Comparison of ENCODE assay signal across 15 cellular contexts in the genomic region with DNA sequence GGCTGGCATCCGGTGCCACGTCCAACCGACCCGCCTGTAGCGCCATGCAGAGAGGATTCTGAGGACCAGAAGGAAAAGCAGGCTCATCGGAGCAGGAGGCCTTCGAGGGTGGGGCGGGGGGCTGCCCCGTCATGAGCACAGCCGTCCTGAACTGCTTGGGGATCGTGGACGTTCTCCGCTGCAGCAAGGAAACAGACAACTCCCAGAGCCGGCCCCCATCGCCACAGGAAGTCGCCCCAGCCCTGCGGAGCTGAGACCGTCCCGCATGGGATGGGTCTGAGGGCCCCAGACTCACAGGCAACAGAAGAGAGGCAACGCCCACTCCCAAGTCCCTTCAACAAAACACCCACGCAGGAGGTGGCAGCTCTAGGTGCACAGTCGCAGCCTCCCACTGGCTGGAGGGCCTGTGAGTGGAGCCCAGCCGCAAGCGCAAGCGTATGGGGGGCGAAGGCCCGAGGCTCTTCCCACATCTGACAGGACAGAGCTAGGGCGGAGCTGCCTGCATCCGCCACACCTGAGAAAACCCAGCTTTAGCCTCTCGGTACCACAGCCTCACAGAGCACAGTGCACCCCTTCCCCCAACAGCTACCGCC. TPM values are rescaled to one million over a fixed set of nuclear protein-coding genes. Genes with fewer than 3 reads are reported as not detected.
A peak's percentile ranks its signal among the peaks of the same experiment; 100 is the strongest.
DNase-seq lines count a peak whose midpoint lies in the region; ATAC-seq and TF ChIP-seq lines count a peak whose summit lies in the region.
"Had no signal": no experiment of that assay in that cellular context is flagged by ENCODE, and none has a peak within 500 bp of the region (broad histone marks: within the 10 kb centered on the region; RNA-seq: fewer than 3 reads in every experiment).

No MANE protein-coding gene starts in this region.

- peak overlapping the region; percentile 8 for H3K4me3 Mint-ChIP-seq in activated CD4-positive, alpha-beta memory T cell treated with anti-CD3 and anti-CD28 coated beads for 36 hours
- no peak overlapping the region for H3K4me3 Mint-ChIP-seq in activated CD4-positive, alpha-beta memory T cell treated with anti-CD3 and anti-CD28 coated beads, Interleukin-2, amount 10 ng/mL, durations not matched to agents 7 days and 5 days
- H3K4me3 Mint-ChIP-seq in activated CD8-positive, alpha-beta T cell treated with anti-CD3 and anti-CD28 coated beads for 36 hours, result peak overlapping the region; percentile 36
- H3K4me3 Mint-ChIP-seq in naive thymus-derived CD4-positive, alpha-beta T cell, result peak overlapping the region; percentile 29 to 86 (median 80)

- CTCF ChIA-PET in activated CD4-positive, alpha-beta memory T cell treated with anti-CD3 and anti-CD28 coated beads for 36 hours (lab: Charles Lee), result no interaction called here
- CTCF ChIA-PET in activated CD4-positive, alpha-beta memory T cell treated with anti-CD3 and anti-CD28 coated beads, Interleukin-2, amount 10 ng/mL, durations not matched to agents 7 days and 5 days (lab: Charles Lee), result no interaction called here
- CTCF ChIA-PET in activated CD8-positive, alpha-beta T cell treated with anti-CD3 and anti-CD28 coated beads for 36 hours (lab: Charles Lee), result interaction anchor here (0.9 to 1.0 kb wide), 2 partner anchors 107 to 237 kb away, joined by 3 to 4 read pairs; no protein-coding TSS in a partner anchor
- CTCF ChIA-PET in naive thymus-derived CD4-positive, alpha-beta T cell (lab: Charles Lee), result interaction anchor here (0.5 kb wide), 1 partner anchor 92 kb away, joined by 3 read pairs; no protein-coding TSS in a partner anchor

- H3K9me3 ChIP-seq in naive thymus-derived CD4-positive, alpha-beta T cell (ENCODE audit: control insufficient read depth in 2 of 3, low read length in 3 of 3), result no peaks in the 10 kb centered on the region
- H3K9me3 ChIP-seq: pancreas, right lobe of liver, upper lobe of left lung had no signal

- H3K36me3 ChIP-seq in H7 (replicated peaks; ENCODE audit: control insufficient read depth, insufficient read depth, low read length), result no peaks in the 10 kb centered on the region
- H3K36me3 ChIP-seq in naive thymus-derived CD4-positive, alpha-beta T cell (ENCODE audit: control insufficient read depth in 2 of 3, insufficient read depth in 3 of 3, low read length in 3 of 3), result no peaks in the 10 kb centered on the region
- H3K36me3 ChIP-seq: right lobe of liver had no signal

- peaks cover 2% of the 10 kb centered on the region for H3K36me3 Mint-ChIP-seq in activated CD4-positive, alpha-beta memory T cell treated with anti-CD3 and anti-CD28 coated beads for 36 hours
- H3K36me3 Mint-ChIP-seq in activated CD4-positive, alpha-beta memory T cell treated with anti-CD3 and anti-CD28 coated beads, Interleukin-2, amount 10 ng/mL, durations not matched to agents 7 days and 5 days (ENCODE audit: low read depth), result peaks cover 3% of the 10 kb centered on the region
- H3K36me3 Mint-ChIP-seq in activated CD8-positive, alpha-beta T cell treated with anti-CD3 and anti-CD28 coated beads for 36 hours (ENCODE audit: low read depth), result peaks cover 4% of the 10 kb centered on the region
- peaks cover 0 to 8% (median 0%) of the 10 kb centered on the region in 5 donors for H3K36me3 Mint-ChIP-seq in naive thymus-derived CD4-positive, alpha-beta T cell
- H3K36me3 Mint-ChIP-seq: naive B cell had no signal

- POLR2A ChIA-PET in activated CD4-positive, alpha-beta memory T cell treated with anti-CD3 and anti-CD28 coated beads for 36 hours (lab: Charles Lee), result no interaction called here
- POLR2A ChIA-PET in activated CD4-positive, alpha-beta memory T cell treated with anti-CD3 and anti-CD28 coated beads, Interleukin-2, amount 10 ng/mL, durations not matched to agents 7 days and 5 days (lab: Charles Lee), result interaction anchor here (0.6 kb wide), 1 partner anchor 279 kb away, joined by 3 read pairs; no protein-coding TSS in a partner anchor
- POLR2A ChIA-PET in activated CD8-positive, alpha-beta T cell treated with anti-CD3 and anti-CD28 coated beads for 36 hours (lab: Charles Lee), result interaction anchor here (0.6 to 1.5 kb wide), 2 partner anchors 66 to 162 kb away, joined by 3 to 4 read pairs; no protein-coding TSS in a partner anchor
- POLR2A ChIA-PET in naive thymus-derived CD4-positive, alpha-beta T cell (lab: Charles Lee), result no interaction called here

- H3K9me3 Mint-ChIP-seq in activated CD4-positive, alpha-beta memory T cell treated with anti-CD3 and anti-CD28 coated beads for 36 hours, result no peaks in the 10 kb centered on the region
- H3K9me3 Mint-ChIP-seq in activated CD4-positive, alpha-beta memory T cell treated with anti-CD3 and anti-CD28 coated beads, Interleukin-2, amount 10 ng/mL, durations not matched to agents 7 days and 5 days, result no peaks in the 10 kb centered on the region
- H3K9me3 Mint-ChIP-seq in activated CD8-positive, alpha-beta T cell treated with anti-CD3 and anti-CD28 coated beads for 36 hours, result no peaks in the 10 kb centered on the region
- H3K9me3 Mint-ChIP-seq in naive thymus-derived CD4-positive, alpha-beta T cell, result no peaks in the 10 kb centered on the region
- H3K9me3 Mint-ChIP-seq: naive B cell had no signal

- ATAC-seq in activated CD8-positive, alpha-beta T cell treated with anti-CD3 and anti-CD28 coated beads for 36 hours, result peak; percentile 5
- ATAC-seq in naive thymus-derived CD4-positive, alpha-beta T cell, result no peak
- ATAC-seq in omental fat pad (ENCODE audit: low FRiP score), result no peak

- no peak for DNase-seq in activated CD4-positive, alpha-beta memory T cell treated with anti-CD3 and anti-CD28 coated beads for 36 hours
- no peak for DNase-seq in activated CD4-positive, alpha-beta memory T cell treated with anti-CD3 and anti-CD28 coated beads, Interleukin-2, amount 10 ng/mL, durations not matched to agents 7 days and 5 days
- DNase-seq in H7, result peak; percentile 64
- peak; percentile 20 for DNase-seq in activated CD8-positive, alpha-beta T cell treated with anti-CD3 and anti-CD28 coated beads for 36 hours
- DNase-seq in naive thymus-derived CD4-positive, alpha-beta T cell, result peak in 2 of 9 donors; percentile 16 to 24
- DNase-seq in omental fat pad (ENCODE audit: low spot score), result no peak
- no peak for DNase-seq in DMS153 treated with DMSO at 0.1 percent for 48 hours (lab: John Stamatoyannopoulos, UW; ENCODE audit: unreplicated experiment)
- DNase-seq in NCI-H524 treated with DMSO at 0.1 percent for 48 hours (lab: John Stamatoyannopoulos, UW), result no peak
- DNase-seq: cerebellar nuclear complex, GM23248 had no signal

- H3K27me3 ChIP-seq in H7 (ENCODE audit: control insufficient read depth, insufficient read depth, low read length), result no peaks in the 10 kb centered on the region
- no peaks in the 10 kb centered on the region for H3K27me3 ChIP-seq in naive thymus-derived CD4-positive, alpha-beta T cell (ENCODE audit: control insufficient read depth in 2 of 2, insufficient read depth in 2 of 2, low read length in 2 of 2)
- H3K27me3 ChIP-seq: pancreas, right lobe of liver, upper lobe of left lung had no signal

- peaks cover 0 to 18% of the 10 kb centered on the region in 2 donors for H3K4me1 ChIP-seq in naive thymus-derived CD4-positive, alpha-beta T cell (ENCODE audit: control insufficient read depth in 2 of 2, insufficient read depth in 2 of 2, low read length in 2 of 2)
- H3K4me1 ChIP-seq: pancreas, right lobe of liver had no signal

- H3K27ac ChIP-seq in naive thymus-derived CD4-positive, alpha-beta T cell (ENCODE audit: low read depth, low read length), result no peak overlapping the region
- H3K27ac ChIP-seq: epithelial cell of prostate, GM23248, pancreas, right lobe of liver, upper lobe of left lung had no signal

- no peaks in the 10 kb centered on the region for H3K27me3 Mint-ChIP-seq in activated CD4-positive, alpha-beta memory T cell treated with anti-CD3 and anti-CD28 coated beads for 36 hours
- H3K27me3 Mint-ChIP-seq in activated CD4-positive, alpha-beta memory T cell treated with anti-CD3 and anti-CD28 coated beads, Interleukin-2, amount 10 ng/mL, durations not matched to agents 7 days and 5 days, result no peaks in the 10 kb centered on the region
- no peaks in the 10 kb centered on the region for H3K27me3 Mint-ChIP-seq in activated CD8-positive, alpha-beta T cell treated with anti-CD3 and anti-CD28 coated beads for 36 hours
- H3K27me3 Mint-ChIP-seq in naive thymus-derived CD4-positive, alpha-beta T cell, result no peaks in the 10 kb centered on the region
- H3K27me3 Mint-ChIP-seq: naive B cell had no signal

- TF ChIP-seq CTCF in activated CD8-positive, alpha-beta T cell treated with anti-CD3 and anti-CD28 coated beads for 36 hours (IDR thresholded peaks at IDR 0.05), result peak; percentile 12
- no peak for TF ChIP-seq CTCF in omental fat pad (IDR thresholded peaks at IDR 0.05)

- no peak overlapping the region for H3K27ac Mint-ChIP-seq in activated CD4-positive, alpha-beta memory T cell treated with anti-CD3 and anti-CD28 coated beads for 36 hours
- no peak overlapping the region for H3K27ac Mint-ChIP-seq in activated CD4-positive, alpha-beta memory T cell treated with anti-CD3 and anti-CD28 coated beads, Interleukin-2, amount 10 ng/mL, durations not matched to agents 7 days and 5 days
- no peak overlapping the region for H3K27ac Mint-ChIP-seq in activated CD8-positive, alpha-beta T cell treated with anti-CD3 and anti-CD28 coated beads for 36 hours
- peak overlapping the region in 6 of 9 donors; percentile 6 to 91 (median 56) for H3K27ac Mint-ChIP-seq in naive thymus-derived CD4-positive, alpha-beta T cell

- intact Hi-C loops in activated CD4-positive, alpha-beta memory T cell treated with anti-CD3 and anti-CD28 coated beads for 36 hours (cut with micrococcal nuclease), result no loop called here
- intact Hi-C loops in activated CD8-positive, alpha-beta T cell treated with anti-CD3 and anti-CD28 coated beads for 36 hours (cut with micrococcal nuclease), result no loop called here
- intact Hi-C loops in naive thymus-derived CD4-positive, alpha-beta T cell (cut with micrococcal nuclease), result no loop called here

- H3K4me3 ChIP-seq in H7 (ENCODE audit: insufficient read depth, low read depth, low read length), result no peak overlapping the region
- no peak overlapping the region for H3K4me3 ChIP-seq in naive thymus-derived CD4-positive, alpha-beta T cell (ENCODE audit: low read length)
- H3K4me3 ChIP-seq: GM23248, pancreas, right lobe of liver, upper lobe of left lung had no signal

- H3K4me1 Mint-ChIP-seq in activated CD4-positive, alpha-beta memory T cell treated with anti-CD3 and anti-CD28 coated beads for 36 hours (ENCODE audit: low read depth), result peaks cover 17% of the 10 kb centered on the region
- peaks cover 15% of the 10 kb centered on the region for H3K4me1 Mint-ChIP-seq in activated CD4-positive, alpha-beta memory T cell treated with anti-CD3 and anti-CD28 coated beads, Interleukin-2, amount 10 ng/mL, durations not matched to agents 7 days and 5 days
- H3K4me1 Mint-ChIP-seq in activated CD8-positive, alpha-beta T cell treated with anti-CD3 and anti-CD28 coated beads for 36 hours (ENCODE audit: low read depth), result peaks cover 24% of the 10 kb centered on the region
- peaks cover 11 to 25% (median 21%) of the 10 kb centered on the region in 7 donors for H3K4me1 Mint-ChIP-seq in naive thymus-derived CD4-positive, alpha-beta T cell

RNA-seq across cellular contexts. Expression of gene FBXL18, which starts 25.2 kb away (rescaled TPM):
- 1 to 10 TPM; 8.1 to 8.2 TPM for total RNA-seq in activated CD4-positive, alpha-beta memory T cell treated with anti-CD3 and anti-CD28 coated beads for 36 hours
- 10 to 100 TPM in 1 of 2 experiments, 1 to 10 TPM in 1; 9.4 to 10.1 TPM for total RNA-seq in activated CD4-positive, alpha-beta memory T cell treated with anti-CD3 and anti-CD28 coated beads, Interleukin-2, amount 10 ng/mL, durations not matched to agents 7 days and 5 days
- total RNA-seq in H7 (2014; rRNA removed; shearing (Covaris generic)), result 8.2 and 8.3 TPM in 2 replicates
- 1 to 10 TPM; 7.5 to 7.7 TPM for total RNA-seq in activated CD8-positive, alpha-beta T cell treated with anti-CD3 and anti-CD28 coated beads for 36 hours
- total RNA-seq in naive thymus-derived CD4-positive, alpha-beta T cell, result 10 to 100 TPM in 2 of 5 experiments, 1 to 10 TPM in 3; 7.3 to 13.7 (median 9.7) TPM
- polyA plus RNA-seq in naive thymus-derived CD4-positive, alpha-beta T cell, result 1 to 10 TPM; 1.6 to 2.0 TPM
- 1 to 10 TPM; 5.4 to 7.3 (median 6.0) TPM for total RNA-seq in omental fat pad

RNA-seq across cellular contexts. Expression of gene ACTB, which starts 42.0 kb away (rescaled TPM):
- total RNA-seq in activated CD4-positive, alpha-beta memory T cell treated with anti-CD3 and anti-CD28 coated beads for 36 hours, result 1,000 to 10,000 TPM; 9,547 to 9,912 TPM
- total RNA-seq in activated CD4-positive, alpha-beta memory T cell treated with anti-CD3 and anti-CD28 coated beads, Interleukin-2, amount 10 ng/mL, durations not matched to agents 7 days and 5 days, result over 10,000 TPM; 11,429 to 11,435 TPM
- total RNA-seq in H7 (2014; rRNA removed; shearing (Covaris generic)), result 5,240 and 5,611 TPM in 2 replicates
- total RNA-seq in activated CD8-positive, alpha-beta T cell treated with anti-CD3 and anti-CD28 coated beads for 36 hours, result 1,000 to 10,000 TPM; 9,410 to 9,639 TPM
- over 10,000 TPM in 1 of 5 experiments, 1,000 to 10,000 TPM in 4; 2,405 to 12,292 (median 2,801) TPM for total RNA-seq in naive thymus-derived CD4-positive, alpha-beta T cell
- polyA plus RNA-seq in naive thymus-derived CD4-positive, alpha-beta T cell, result over 10,000 TPM; 11,269 to 12,728 TPM
- 1,000 to 10,000 TPM; 1,920 to 3,510 (median 2,778) TPM for total RNA-seq in omental fat pad

Comparison
In these comparisons a context has a peak if more than half of its experiments do, and no peak if none do; other contexts are left out.
1. POLR2A ChIA-PET loops: an anchor here in activated CD4-positive, alpha-beta memory T cell treated with anti-CD3 and anti-CD28 coated beads, Interleukin-2, amount 10 ng/mL, durations not matched to agents 7 days and 5 days (0.6 kb wide) and activated CD8-positive, alpha-beta T cell treated with anti-CD3 and anti-CD28 coated beads for 36 hours (0.6 to 1.5 kb wide); none called in activated CD4-positive, alpha-beta memory T cell treated with anti-CD3 and anti-CD28 coated beads for 36 hours and naive thymus-derived CD4-positive, alpha-beta T cell.
2. DNase-seq: peak in H7 (single experiment) and activated CD8-positive, alpha-beta T cell treated with anti-CD3 and anti-CD28 coated beads for 36 hours (single experiment); none in activated CD4-positive, alpha-beta memory T cell treated with anti-CD3 and anti-CD28 coated beads for 36 hours (single experiment), activated CD4-positive, alpha-beta memory T cell treated with anti-CD3 and anti-CD28 coated beads, Interleukin-2, amount 10 ng/mL, durations not matched to agents 7 days and 5 days (single experiment), omental fat pad (single experiment), DMS153 treated with DMSO at 0.1 percent for 48 hours (single experiment) and NCI-H524 treated with DMSO at 0.1 percent for 48 hours (single experiment).
3. H3K27ac Mint-ChIP-seq: peak in naive thymus-derived CD4-positive, alpha-beta T cell (6 of 9); none in activated CD4-positive, alpha-beta memory T cell treated with anti-CD3 and anti-CD28 coated beads for 36 hours (single experiment), activated CD4-positive, alpha-beta memory T cell treated with anti-CD3 and anti-CD28 coated beads, Interleukin-2, amount 10 ng/mL, durations not matched to agents 7 days and 5 days (single experiment) and activated CD8-positive, alpha-beta T cell treated with anti-CD3 and anti-CD28 coated beads for 36 hours (single experiment).
4. CTCF ChIA-PET loops: an anchor here in activated CD8-positive, alpha-beta T cell treated with anti-CD3 and anti-CD28 coated beads for 36 hours (0.9 to 1.0 kb wide) and naive thymus-derived CD4-positive, alpha-beta T cell (0.5 kb wide); none called in activated CD4-positive, alpha-beta memory T cell treated with anti-CD3 and anti-CD28 coated beads for 36 hours and activated CD4-positive, alpha-beta memory T cell treated with anti-CD3 and anti-CD28 coated beads, Interleukin-2, amount 10 ng/mL, durations not matched to agents 7 days and 5 days.